In genomic region chr2:97663962-97664635, GRCh38 we compare ENCODE assay signal across 8 cellular contexts. TPM values are rescaled to one million over a fixed set of nuclear protein-coding genes. Genes with fewer than 3 reads are reported as not detected.
DNase-seq lines count a peak whose midpoint lies in the region; ATAC-seq and TF ChIP-seq lines count a peak whose summit lies in the region.

TSS of gene ACTR1B (minus strand) at chr2:97664044. CDS start at chr2:97663890, 154 bp downstream.

- WGBS in mammary epithelial cell (ENCODE audit: low coverage, missing lambda C conversion rate), result 2% methylated on average over 40 of the region's 60 CpGs

- CTCF ChIA-PET in mammary epithelial cell (lab: Charles Lee; ENCODE audit: low non-redundant PET), result interaction anchor here (0.5 to 0.7 kb wide), 3 partner anchors 34 to 1599 kb away, joined by 3 to 4 read pairs (median 3); no protein-coding TSS in a partner anchor

- TSS peak; percentile 78 for BruUV-seq in mammary epithelial cell (replicated peaks; lab: Mats Ljungman, UMichigan)

- ATAC-seq in GM18907 (IDR thresholded peaks at IDR 0.05; ENCODE audit: unreplicated experiment), result peak; percentile 83
- ATAC-seq in HG03159 (IDR thresholded peaks at IDR 0.05; ENCODE audit: unreplicated experiment), result peak; percentile 83

- peak within 1 kb of the TSS; percentile 79 for H2AFZ ChIP-seq in mammary epithelial cell (ENCODE audit: low read depth, low read length)

- in situ Hi-C loops in mammary epithelial cell (cut with MboI; ENCODE audit: low sequenced_read_pairs in 2 of 2), result loop anchor here (25.0 kb wide), 1 partner anchor 1602 kb away; no protein-coding TSS in a partner anchor

- peak within 1 kb of the TSS; percentile 85 for H3K4me3 ChIP-seq in WERI-Rb-1 (ENCODE audit: low read depth, low read length)
- H3K4me3 ChIP-seq in mammary epithelial cell (replicated peaks in 1 of 3; ENCODE audit: insufficient read depth in 1 of 3, low read depth in 2 of 3, low read length in 3 of 3), result peak within 1 kb of the TSS; percentile 70 to 99 (median 75)
- H3K4me3 ChIP-seq in iPS-20b (ENCODE audit: low read length), result peak within 1 kb of the TSS; percentile 100
- H3K4me3 ChIP-seq in skin epidermis, result peak within 1 kb of the TSS; percentile 37 to 93 (median 71)

- DNase-seq in AG08395 (ENCODE audit: low spot score) (peak; percentile 97), NCI-H2227 (lab: John Stamatoyannopoulos, UW; ENCODE audit: unreplicated experiment) (peak; percentile 99), WERI-Rb-1 (peak; percentile 98), mammary epithelial cell (peak; percentile 98)

- dilution Hi-C loops in mammary epithelial cell (cut with HindIII; ENCODE audit: low sequenced_read_pairs), result no loop called here

- H3K9me3 ChIP-seq in WERI-Rb-1 (ENCODE audit: severe bottlenecking) (no peaks in the 10 kb centered on the region), mammary epithelial cell (replicated peaks; ENCODE audit: insufficient read depth, low read length) (no peaks in the 10 kb centered on the region), iPS-20b (ENCODE audit: insufficient read depth, low read depth, low read length) (no peaks in the 10 kb centered on the region)

- H3K27me3 ChIP-seq in WERI-Rb-1 (ENCODE audit: insufficient read depth, low read depth, severe bottlenecking) (no peaks in the 10 kb centered on the region), mammary epithelial cell (ENCODE audit: insufficient read depth, low read length) (no peaks in the 10 kb centered on the region), iPS-20b (ENCODE audit: insufficient read depth, low read length) (no peaks in the 10 kb centered on the region)

- H3K36me3 ChIP-seq in WERI-Rb-1, result peaks cover 9% of the 10 kb centered on the region
- peaks cover under 1% of the 10 kb centered on the region for H3K36me3 ChIP-seq in mammary epithelial cell (ENCODE audit: insufficient read depth, low read length)
- peaks cover 9% of the 10 kb centered on the region for H3K36me3 ChIP-seq in iPS-20b (ENCODE audit: insufficient read depth, low read depth, low read length)

- H3K4me1 ChIP-seq in mammary epithelial cell (ENCODE audit: insufficient read depth, low read length) (peaks cover 15% of the 10 kb centered on the region), iPS-20b (ENCODE audit: insufficient read depth, low read length) (peaks cover 9% of the 10 kb centered on the region; the same call in 1 of the 2 replicates)

- peaks cover 44% of the 10 kb centered on the region for H3K79me2 ChIP-seq in mammary epithelial cell (ENCODE audit: insufficient read depth, low read length)

- H3K27ac ChIP-seq in WERI-Rb-1, result peak within 1 kb of the TSS; percentile 99
- H3K27ac ChIP-seq in mammary epithelial cell (ENCODE audit: insufficient read depth, low read depth, low read length), result peak within 1 kb of the TSS; percentile 89
- H3K27ac ChIP-seq in iPS-20b (ENCODE audit: low read length), result peak within 1 kb of the TSS; percentile 64
- H3K27ac ChIP-seq in skin epidermis, result peak within 1 kb of the TSS; percentile 80 to 95 (median 91)

- intact Hi-C loops in mammary epithelial cell (cut with micrococcal nuclease), result loop anchor here (1.0 kb wide), 3 partner anchors 14 to 74 kb away; no protein-coding TSS in a partner anchor

- TF ChIP-seq CTCF in WERI-Rb-1 (IDR thresholded peaks at IDR 0.05; ENCODE audit: low read depth, low read length), result no peak
- TF ChIP-seq CTCF in mammary epithelial cell (conservative IDR thresholded peaks at IDR 0.05 in 1 of 2, IDR thresholded peaks at IDR 0.05 in 1 of 2; ENCODE audit: extremely low read depth in 1 of 2, insufficient read depth in 1 of 2, low read depth in 1 of 2, low read length in 2 of 2), result peak; percentile 42 to 63

- H3K9ac ChIP-seq in mammary epithelial cell (ENCODE audit: insufficient read depth, low read length) (peak within 1 kb of the TSS; percentile 92), iPS-20b (ENCODE audit: low read depth, low read length) (peak within 1 kb of the TSS; percentile 97)

- peak within 1 kb of the TSS; percentile 85 for H3K4me2 ChIP-seq in mammary epithelial cell (ENCODE audit: insufficient read depth, low read depth, low read length)

- H4K20me1 ChIP-seq in mammary epithelial cell (ENCODE audit: insufficient read depth, low read length), result no peaks in the 10 kb centered on the region

RNA-seq across cellular contexts. Expression of gene ACTR1B, which starts in this region (rescaled TPM):
- total RNA-seq in mammary epithelial cell, result 10 to 100 TPM; 51.8 to 56.4 TPM
- polyA plus RNA-seq in mammary epithelial cell, result 48.5 TPM
- polyA minus RNA-seq in mammary epithelial cell, result 35.4 TPM

Comparison
In these comparisons a context has a peak if more than half of its experiments do, and no peak if none do; other contexts are left out.
1. Peak in every context shown above with its lines: DNase-seq, ATAC-seq, H3K4me3 ChIP-seq and H3K27ac ChIP-seq.